In the genomic region with DNA sequence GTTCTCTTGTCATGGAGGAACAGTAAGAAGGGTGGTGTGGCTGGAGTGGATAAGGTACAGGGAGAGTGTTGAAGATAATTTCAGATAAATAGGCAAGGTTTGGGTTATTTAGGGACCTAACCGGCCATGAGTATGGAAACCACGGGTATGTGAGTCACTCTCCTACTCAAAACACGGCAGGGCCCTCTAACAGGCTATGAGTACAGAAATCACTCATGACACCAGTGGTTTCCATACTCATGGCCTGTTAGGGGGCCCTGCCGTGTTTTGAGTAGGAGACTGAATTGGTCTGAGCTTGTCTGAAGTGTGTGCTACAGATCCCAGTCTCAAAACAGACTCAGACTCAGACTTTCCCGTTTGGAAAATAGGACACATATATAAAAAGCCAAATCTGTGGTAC, we compare ENCODE assay signal across 17 cellular contexts.
"Had no signal": no experiment of that assay in that cellular context is flagged by ENCODE, and none has a peak within 500 bp of the region (broad histone marks: within the 10 kb centered on the region; RNA-seq: fewer than 3 reads in every experiment).

No MANE protein-coding gene starts in this region.

- ATAC-seq: heart left ventricle; natural killer cell; stimulated activated naive B cell treated with anti-CD40 and anti-IgM and Interleukin-4, amounts not matched to agents 10 μg/mL and 1 μg/mL and 100 μg/mL, for 72 hours had no signal

- H3K4me1 Mint-ChIP-seq: activated B cell treated with CpG ODN at 0.5 μM for 24 hours; activated naive CD8-positive, alpha-beta T cell treated with anti-CD3 and anti-CD28 coated beads, Interleukin-2, amount 10 ng/mL, durations not matched to agents 7 days and 5 days; immature natural killer cell; natural killer cell; stimulated activated naive B cell treated with anti-CD40 and anti-IgM and Interleukin-4, amounts not matched to agents 10 μg/mL and 1 μg/mL and 100 μg/mL, for 72 hours had no signal

- H3K27ac Mint-ChIP-seq: activated B cell treated with CpG ODN at 0.5 μM for 24 hours; activated naive CD8-positive, alpha-beta T cell treated with anti-CD3 and anti-CD28 coated beads, Interleukin-2, amount 10 ng/mL, durations not matched to agents 7 days and 5 days; immature natural killer cell; natural killer cell; stimulated activated naive B cell treated with anti-CD40 and anti-IgM and Interleukin-4, amounts not matched to agents 10 μg/mL and 1 μg/mL and 100 μg/mL, for 72 hours had no signal

- DNase-seq: activated B cell treated with CpG ODN at 0.5 μM for 24 hours; activated CD4-positive, alpha-beta T cell treated with anti-CD3 and anti-CD28 coated beads for 48 hours; activated CD8-positive, alpha-beta memory T cell treated with anti-CD3 and anti-CD28 coated beads, Interleukin-2, amount 50 U/mL, for 48 hours; activated naive CD8-positive, alpha-beta T cell treated with anti-CD3 and anti-CD28 coated beads, Interleukin-2, amount 10 ng/mL, durations not matched to agents 7 days and 5 days; anterior cingulate cortex; cerebellar nuclear complex; effector CD8-positive, alpha-beta T cell; heart left ventricle; immature natural killer cell; mesendoderm; natural killer cell; nucleus accumbens; posterior cingulate gyrus; retina; stimulated activated CD4-positive, alpha-beta T cell treated with anti-CD3 and anti-CD28 coated beads, Interleukin-2, amount 100 ng/mL, for 48 hours; stimulated activated naive B cell treated with anti-CD40 and anti-IgM and Interleukin-4, amounts not matched to agents 10 μg/mL and 1 μg/mL and 100 μg/mL, for 72 hours; uterus had no signal

- H3K36me3 Mint-ChIP-seq: activated naive CD8-positive, alpha-beta T cell treated with anti-CD3 and anti-CD28 coated beads, Interleukin-2, amount 10 ng/mL, durations not matched to agents 7 days and 5 days; immature natural killer cell; natural killer cell; stimulated activated naive B cell treated with anti-CD40 and anti-IgM and Interleukin-4, amounts not matched to agents 10 μg/mL and 1 μg/mL and 100 μg/mL, for 72 hours had no signal

- H3K4me3 Mint-ChIP-seq: activated B cell treated with CpG ODN at 0.5 μM for 24 hours; activated naive CD8-positive, alpha-beta T cell treated with anti-CD3 and anti-CD28 coated beads, Interleukin-2, amount 10 ng/mL, durations not matched to agents 7 days and 5 days; immature natural killer cell; natural killer cell; stimulated activated naive B cell treated with anti-CD40 and anti-IgM and Interleukin-4, amounts not matched to agents 10 μg/mL and 1 μg/mL and 100 μg/mL, for 72 hours had no signal

- H3K27me3 Mint-ChIP-seq: activated B cell treated with CpG ODN at 0.5 μM for 24 hours; activated naive CD8-positive, alpha-beta T cell treated with anti-CD3 and anti-CD28 coated beads, Interleukin-2, amount 10 ng/mL, durations not matched to agents 7 days and 5 days; stimulated activated naive B cell treated with anti-CD40 and anti-IgM and Interleukin-4, amounts not matched to agents 10 μg/mL and 1 μg/mL and 100 μg/mL, for 72 hours had no signal
